8 cellular contexts compared by ENCODE assay signal in the genomic region with DNA sequence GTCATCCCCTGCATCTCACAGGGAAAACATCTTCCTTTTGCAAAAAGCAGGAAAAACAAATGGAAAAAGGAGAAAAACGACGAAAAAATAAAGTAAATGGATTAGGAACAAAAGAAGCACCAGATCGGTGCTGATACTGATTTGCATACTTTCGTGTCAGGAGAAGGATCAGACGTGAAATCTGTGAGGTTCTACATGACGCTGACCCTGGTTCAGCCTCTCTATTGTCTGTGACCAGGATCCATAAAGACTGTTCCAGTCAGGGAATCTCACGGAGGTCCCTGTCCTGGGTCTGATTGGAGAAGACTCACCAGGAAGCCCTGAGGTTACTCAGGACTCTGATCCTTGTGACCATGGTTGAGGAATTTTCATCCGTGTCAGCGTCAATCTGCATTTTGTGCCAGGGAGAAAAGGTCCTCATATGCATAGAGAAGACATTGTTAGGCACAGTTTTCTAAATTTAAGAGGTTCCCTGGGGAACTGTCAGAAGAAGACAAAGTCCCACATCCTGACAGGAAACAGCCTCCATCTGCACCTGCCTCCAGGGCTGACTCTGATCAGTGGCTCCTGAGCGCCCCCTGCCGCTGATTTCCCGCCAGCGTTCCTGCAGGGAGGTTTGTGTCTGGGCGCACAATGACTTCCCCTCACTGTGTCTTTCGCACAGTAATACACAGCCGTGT.
DNase-seq lines count a peak whose midpoint lies in the region; ATAC-seq and TF ChIP-seq lines count a peak whose summit lies in the region.
"Not testable (repeated sequence)": the region's sequence is repeated elsewhere in the genome, so short reads cannot be mapped to it uniquely, and the experiment has no call there.

No MANE protein-coding gene starts in this region.

- H3K4me1 Mint-ChIP-seq in activated naive CD8-positive, alpha-beta T cell treated with anti-CD3 and anti-CD28 coated beads, Interleukin-2, amount 10 ng/mL, durations not matched to agents 7 days and 5 days; stimulated activated naive B cell treated with anti-CD40 and anti-IgM and Interleukin-4, amounts not matched to agents 10 μg/mL and 1 μg/mL and 100 μg/mL, for 72 hours: not testable (repeated sequence)

- H2AFZ ChIP-seq in DND-41 (ENCODE audit: low read depth, low read length) = peak overlapping the region; percentile 51

- H3K4me2 ChIP-seq in DND-41 (ENCODE audit: insufficient read depth, low read length) = peak overlapping the region; percentile 58

- peak; percentile 65 for TF ChIP-seq CTCF in DND-41 (IDR thresholded peaks at IDR 0.05; ENCODE audit: borderline replicate concordance, extremely low read depth, low read length, poor library complexity, severe bottlenecking)
- TF ChIP-seq CTCF in HL-60 (IDR thresholded peaks at IDR 0.05; ENCODE audit: insufficient read depth, low read length) = peak; percentile 13
- peak; percentile 64 for TF ChIP-seq CTCF in VCaP (conservative IDR thresholded peaks at IDR 0.05)
- TF ChIP-seq CTCF in lower lobe of right lung (IDR thresholded peaks at IDR 0.05) = peak; percentile 25

- ATAC-seq in DND-41 (ENCODE audit: insufficient read depth, low read depth) = peak; percentile 80
- peak; percentile 30 for ATAC-seq in activated naive CD8-positive, alpha-beta T cell treated with anti-CD3 and anti-CD28 coated beads, Interleukin-2, amount 10 ng/mL, durations not matched to agents 7 days and 5 days (ENCODE audit: low read depth)
- not testable (repeated sequence) for ATAC-seq in lower lobe of right lung
- peak; percentile 83 to 86 for ATAC-seq in stimulated activated naive B cell treated with anti-CD40 and anti-IgM and Interleukin-4, amounts not matched to agents 10 μg/mL and 1 μg/mL and 100 μg/mL, for 72 hours (replicated peaks)

- intact Hi-C loops in lower lobe of right lung (cut with DNase I) = not testable (repeated sequence)

- not testable (repeated sequence) for H3K27ac Mint-ChIP-seq in activated naive CD8-positive, alpha-beta T cell treated with anti-CD3 and anti-CD28 coated beads, Interleukin-2, amount 10 ng/mL, durations not matched to agents 7 days and 5 days; stimulated activated naive B cell treated with anti-CD40 and anti-IgM and Interleukin-4, amounts not matched to agents 10 μg/mL and 1 μg/mL and 100 μg/mL, for 72 hours

- peaks cover 41% of the 10 kb centered on the region for H3K79me2 ChIP-seq in DND-41 (ENCODE audit: insufficient read depth, low read length)

- DNase-seq in DND-41 (peak; percentile 100), HL-60 (ENCODE audit: low read depth in 1 of 2, low spot score in 1 of 2) (peak in 1 of 2 experiments; percentile 71)
- DNase-seq in activated CD8-positive, alpha-beta memory T cell treated with anti-CD3 and anti-CD28 coated beads, Interleukin-2, amount 50 U/mL, for 48 hours = peak; percentile 100
- DNase-seq in activated naive CD8-positive, alpha-beta T cell treated with anti-CD3 and anti-CD28 coated beads, Interleukin-2, amount 10 ng/mL, durations not matched to agents 7 days and 5 days = peak; percentile 75
- not testable (repeated sequence) for DNase-seq in lower lobe of right lung
- DNase-seq in stimulated activated CD4-positive, alpha-beta T cell treated with anti-CD3 and anti-CD28 coated beads, Interleukin-2, amount 100 ng/mL, for 48 hours = peak; percentile 89 to 99
- DNase-seq in stimulated activated naive B cell treated with anti-CD40 and anti-IgM and Interleukin-4, amounts not matched to agents 10 μg/mL and 1 μg/mL and 100 μg/mL, for 72 hours = peak; percentile 56

- peak overlapping the region; percentile 89 for H3K27ac ChIP-seq in DND-41 (ENCODE audit: low read length)
- not testable (repeated sequence) for H3K27ac ChIP-seq in HL-60 (replicated peaks); VCaP; lower lobe of right lung

- not testable (repeated sequence) for H3K36me3 Mint-ChIP-seq in activated naive CD8-positive, alpha-beta T cell treated with anti-CD3 and anti-CD28 coated beads, Interleukin-2, amount 10 ng/mL, durations not matched to agents 7 days and 5 days; stimulated activated naive B cell treated with anti-CD40 and anti-IgM and Interleukin-4, amounts not matched to agents 10 μg/mL and 1 μg/mL and 100 μg/mL, for 72 hours

- peaks cover 61% of the 10 kb centered on the region for H3K4me1 ChIP-seq in DND-41 (ENCODE audit: insufficient read depth, low read length)
- H3K4me1 ChIP-seq in lower lobe of right lung = not testable (repeated sequence)

- not testable (repeated sequence) for H3K36me3 ChIP-seq in DND-41 (ENCODE audit: insufficient read depth, low read length); lower lobe of right lung

- peak overlapping the region; percentile 59 for H3K9ac ChIP-seq in DND-41 (ENCODE audit: low read depth, low read length)

- not testable (repeated sequence) for H3K27me3 ChIP-seq in DND-41 (ENCODE audit: insufficient read depth, low read length, poor library complexity); HL-60 (ENCODE audit: insufficient read depth, poor library complexity, severe bottlenecking); lower lobe of right lung (ENCODE audit: low read depth)

- peak overlapping the region; percentile 10 to 52; a peak in 3 of 4 replicates for H3K4me3 ChIP-seq in DND-41 (ENCODE audit: low read depth in 1 of 2, low read length in 2 of 2)
- not testable (repeated sequence) for H3K4me3 ChIP-seq in HL-60 (replicated peaks; ENCODE audit: insufficient read depth, low read length); lower lobe of right lung

- POLR2A ChIA-PET in activated naive CD8-positive, alpha-beta T cell treated with anti-CD3 and anti-CD28 coated beads, Interleukin-2, amount 10 ng/mL, durations not matched to agents 7 days and 5 days (lab: Charles Lee) = not testable (repeated sequence)

- H3K27me3 Mint-ChIP-seq in activated naive CD8-positive, alpha-beta T cell treated with anti-CD3 and anti-CD28 coated beads, Interleukin-2, amount 10 ng/mL, durations not matched to agents 7 days and 5 days; stimulated activated naive B cell treated with anti-CD40 and anti-IgM and Interleukin-4, amounts not matched to agents 10 μg/mL and 1 μg/mL and 100 μg/mL, for 72 hours: not testable (repeated sequence)

- H4K20me1 ChIP-seq in DND-41 (ENCODE audit: insufficient read depth, low read length) = not testable (repeated sequence)

- not testable (repeated sequence) for H3K9me3 ChIP-seq in DND-41 (ENCODE audit: insufficient read depth, low read length, severe bottlenecking); lower lobe of right lung

- H3K4me3 Mint-ChIP-seq in activated naive CD8-positive, alpha-beta T cell treated with anti-CD3 and anti-CD28 coated beads, Interleukin-2, amount 10 ng/mL, durations not matched to agents 7 days and 5 days = not testable (repeated sequence)
- peak overlapping the region; percentile 21 to 48 for H3K4me3 Mint-ChIP-seq in stimulated activated naive B cell treated with anti-CD40 and anti-IgM and Interleukin-4, amounts not matched to agents 10 μg/mL and 1 μg/mL and 100 μg/mL, for 72 hours

- not testable (repeated sequence) for H3K9me3 Mint-ChIP-seq in activated naive CD8-positive, alpha-beta T cell treated with anti-CD3 and anti-CD28 coated beads, Interleukin-2, amount 10 ng/mL, durations not matched to agents 7 days and 5 days; stimulated activated naive B cell treated with anti-CD40 and anti-IgM and Interleukin-4, amounts not matched to agents 10 μg/mL and 1 μg/mL and 100 μg/mL, for 72 hours

Comparison
In these comparisons a context has a peak if more than half of its experiments do, and no peak if none do; other contexts are left out.
1. CTCF ChIP-seq: peak in every context shown above with its lines; median percentile 65 in DND-41; 64 in VCaP; 25 in lower lobe of right lung; 13 in HL-60.